16 cellular contexts compared by ENCODE assay signal in the genomic region with DNA sequence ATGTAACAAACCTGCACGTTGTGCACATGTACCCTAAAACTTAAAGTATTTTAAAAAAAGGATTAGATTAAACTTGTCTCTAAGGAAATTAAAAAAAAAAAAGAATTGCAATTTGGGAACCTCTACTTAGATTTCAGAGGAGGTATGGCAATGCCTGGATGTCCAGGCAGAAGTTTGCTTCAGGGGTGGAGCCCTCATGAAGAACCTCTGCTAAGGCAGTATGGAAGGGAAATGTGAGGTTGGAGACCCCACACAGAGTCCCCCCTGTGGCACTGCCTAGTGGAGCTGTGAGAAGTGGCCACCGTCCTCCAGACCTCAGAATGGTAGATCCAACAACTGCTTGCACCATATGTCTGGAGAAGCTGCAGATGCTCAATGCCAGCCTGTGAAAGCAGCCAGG.
"Had no signal": no experiment of that assay in that cellular context is flagged by ENCODE, and none has a peak within 500 bp of the region (broad histone marks: within the 10 kb centered on the region; RNA-seq: fewer than 3 reads in every experiment).

No MANE protein-coding gene starts in this region.

- H3K27ac Mint-ChIP-seq: activated CD4-positive, alpha-beta T cell treated with anti-CD3 and anti-CD28 coated beads, Interleukin-2, amount 10 ng/mL, durations not matched to agents 24 days and 14 days; activated T-helper 17 cell treated with anti-CD3 and anti-CD28 coated beads, Interleukin-2, amount 50 U/mL, for 72 hours; naive thymus-derived CD4-positive, alpha-beta T cell; stimulated activated naive CD8-positive, alpha-beta T cell treated with anti-CD3 and anti-CD28 coated beads, Interleukin-15, amount 100 ng/mL, for 72 hours had no signal

- ATAC-seq: activated T-helper 17 cell treated with anti-CD3 and anti-CD28 coated beads, Interleukin-2, amount 50 U/mL, for 72 hours; mucosa of descending colon; naive thymus-derived CD4-positive, alpha-beta T cell; pancreas; stimulated activated naive CD8-positive, alpha-beta T cell treated with anti-CD3 and anti-CD28 coated beads, Interleukin-15, amount 100 ng/mL, for 72 hours had no signal

- H3K4me1 ChIP-seq: left ventricle myocardium inferior, pancreas, sigmoid colon, testis, upper lobe of left lung had no signal

- H3K27me3 ChIP-seq: pancreas, sigmoid colon, testis, upper lobe of left lung had no signal

- DNase-seq: activated CD4-positive, alpha-beta T cell treated with anti-CD3 and anti-CD28 coated beads, Interleukin-2, amount 10 ng/mL, durations not matched to agents 24 days and 14 days; activated CD4-positive, CD25-positive, alpha-beta regulatory T cell; activated naive CD4-positive, alpha-beta T cell treated with Interleukin-2 at 50 U/mL for 16 hours; hippocampal formation; left ventricle myocardium inferior; mucosa of descending colon; naive thymus-derived CD4-positive, alpha-beta T cell; pancreas; sigmoid colon; stimulated activated CD4-positive, alpha-beta T cell treated with anti-CD3 and anti-CD28 coated beads, Interleukin-1b, Interleukin-23, amount 100 ng/mL, for 48 hours; stimulated activated naive CD8-positive, alpha-beta T cell treated with anti-CD3 and anti-CD28 coated beads, Interleukin-15, amount 100 ng/mL, for 72 hours; testis; upper lobe of left lung had no signal

- H3K4me3 Mint-ChIP-seq: activated CD4-positive, alpha-beta T cell treated with anti-CD3 and anti-CD28 coated beads, Interleukin-2, amount 10 ng/mL, durations not matched to agents 24 days and 14 days; activated T-helper 17 cell treated with anti-CD3 and anti-CD28 coated beads, Interleukin-2, amount 50 U/mL, for 72 hours; naive thymus-derived CD4-positive, alpha-beta T cell; stimulated activated naive CD8-positive, alpha-beta T cell treated with anti-CD3 and anti-CD28 coated beads, Interleukin-15, amount 100 ng/mL, for 72 hours had no signal

- H3K4me1 Mint-ChIP-seq: activated CD4-positive, alpha-beta T cell treated with anti-CD3 and anti-CD28 coated beads, Interleukin-2, amount 10 ng/mL, durations not matched to agents 24 days and 14 days; activated T-helper 17 cell treated with anti-CD3 and anti-CD28 coated beads, Interleukin-2, amount 50 U/mL, for 72 hours; naive thymus-derived CD4-positive, alpha-beta T cell; stimulated activated naive CD8-positive, alpha-beta T cell treated with anti-CD3 and anti-CD28 coated beads, Interleukin-15, amount 100 ng/mL, for 72 hours had no signal

- H3K9me3 ChIP-seq: pancreas, testis had no signal

- H3K27ac ChIP-seq: left ventricle myocardium inferior, pancreas, sigmoid colon, testis, upper lobe of left lung had no signal

- H3K36me3 ChIP-seq: left ventricle myocardium inferior, pancreas, sigmoid colon, upper lobe of left lung had no signal

- H3K4me3 ChIP-seq: left ventricle myocardium inferior, mucosa of descending colon, pancreas, sigmoid colon, testis, upper lobe of left lung had no signal

- FAIRE-seq: astrocyte, bronchial epithelial cell, pancreas had no signal

- H3K27me3 Mint-ChIP-seq: activated CD4-positive, alpha-beta T cell treated with anti-CD3 and anti-CD28 coated beads, Interleukin-2, amount 10 ng/mL, durations not matched to agents 24 days and 14 days; stimulated activated naive CD8-positive, alpha-beta T cell treated with anti-CD3 and anti-CD28 coated beads, Interleukin-15, amount 100 ng/mL, for 72 hours had no signal
